ENCODE assay signal across 37 cellular contexts in the genomic region with DNA sequence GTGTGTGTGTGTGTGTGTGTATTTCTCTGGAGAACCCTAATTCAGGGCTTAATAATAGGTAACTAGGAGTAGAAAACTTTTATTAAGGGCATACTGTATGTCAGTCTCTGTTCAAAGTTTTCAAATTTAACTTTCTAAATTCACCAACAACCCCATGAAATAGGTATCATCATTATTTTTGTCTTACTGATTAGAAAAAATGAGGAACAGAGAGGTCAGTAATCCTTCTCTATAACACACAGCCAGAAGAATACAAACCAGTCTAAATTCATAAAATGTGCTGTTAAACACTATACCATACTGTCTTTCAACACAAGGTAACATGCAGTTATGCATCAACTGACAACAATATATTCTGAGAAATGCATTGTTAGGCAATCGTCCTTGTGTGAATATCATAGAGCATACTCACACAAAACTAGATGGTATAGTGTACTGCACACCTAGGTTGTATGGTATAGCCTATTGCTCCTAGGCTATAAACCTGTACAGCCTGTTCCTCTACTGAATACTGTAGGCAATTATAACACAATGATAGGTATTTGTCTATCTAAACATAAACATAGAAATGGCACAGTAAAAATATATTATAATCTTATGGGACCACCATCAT.
"Had no signal": no experiment of that assay in that cellular context is flagged by ENCODE, and none has a peak within 500 bp of the region (broad histone marks: within the 10 kb centered on the region; RNA-seq: fewer than 3 reads in every experiment).

No MANE protein-coding gene starts in this region.

- DNase-seq: activated B cell treated with CpG ODN at 0.5 μM for 24 hours; activated CD4-positive, alpha-beta memory T cell treated with anti-CD3 and anti-CD28 coated beads for 36 hours; activated CD4-positive, alpha-beta T cell treated with anti-CD3 and anti-CD28 coated beads for 36 hours; activated CD4-positive, CD25-positive, alpha-beta regulatory T cell treated with anti-CD3 and anti-CD28 coated beads, Interleukin-2, amount 50 U/mL, for 72 hours; activated CD8-positive, alpha-beta memory T cell treated with anti-CD3 and anti-CD28 coated beads, Interleukin-2, amount 10 ng/mL, durations not matched to agents 7 days and 5 days; activated CD8-positive, alpha-beta memory T cell treated with anti-CD3 and anti-CD28 coated beads, Interleukin-2, amount 50 U/mL, for 4 hours; activated CD8-positive, alpha-beta T cell treated with anti-CD3 and anti-CD28 coated beads, Interleukin-2, amount 10 ng/mL, durations not matched to agents 7 days and 5 days; activated effector memory CD4-positive, alpha-beta T cell treated with anti-CD3 and anti-CD28 coated beads, Interleukin-2, amount 50 U/mL, for 16 hours; activated naive CD4-positive, alpha-beta T cell treated with anti-CD3 and anti-CD28 coated beads for 36 hours; activated naive CD8-positive, alpha-beta T cell treated with anti-CD3 and anti-CD28 coated beads for 36 hours; activated naive CD8-positive, alpha-beta T cell treated with anti-CD3 and anti-CD28 coated beads, Interleukin-2, amount 50 U/mL, for 24 hours; activated T-cell treated with anti-CD3 and anti-CD28 coated beads, Interleukin-2, amount 50 U/mL, for 1 hour; activated T-cell treated with anti-CD3 and anti-CD28 coated beads, Interleukin-2, amount 50 U/mL, for 48 hours; adrenal gland; amygdala; aorta; body of pancreas; central memory CD4-positive, alpha-beta T cell; cerebellar nuclear complex; dorsolateral prefrontal cortex; effector memory CD4-positive, alpha-beta T cell; endodermal cell; esophagus squamous epithelium; foreskin melanocyte; heart right ventricle; T-cell; T-helper 9 cell; WERI-Rb-1 had no signal

- H3K9me3 Mint-ChIP-seq: activated CD4-positive, alpha-beta T cell treated with anti-CD3 and anti-CD28 coated beads, Interleukin-2, amount 10 ng/mL, durations not matched to agents 24 days and 14 days; activated naive CD4-positive, alpha-beta T cell treated with anti-CD3 and anti-CD28 coated beads for 36 hours; activated naive CD4-positive, alpha-beta T cell treated with anti-CD3 and anti-CD28 coated beads, Interleukin-2, amount 50 U/mL, for 24 hours; activated T-helper 1 cell treated with anti-CD3 and anti-CD28 coated beads, Interleukin-12 subunit alpha, Interleukin-12 subunit beta, Interleukin-2, Interleukin-4 antibody, amounts not matched to agents 30 ng/mL and 10 ng/mL and 1 ng/mL, durations not matched to agents 14 hours and 24 hours and 36 hours; activated T-helper 2 cell treated with anti-CD3 and anti-CD28 coated beads, Interferon-gamma antibody, Interleukin-2, Interleukin-4, amounts not matched to agents 10 μg/mL and 5 μg/mL and 100 μg/mL, durations not matched to agents 14 hours and 24 hours and 36 hours; dendritic cell treated with granulocyte-macrophage colony-stimulating factor and Interleukin-4, amounts not matched to agents 40 ng/mL and 50 ng/mL, for 4 days; T-helper 1 cell treated with Interleukin-12 subunit alpha and Interleukin-12 subunit beta and Interleukin-4 antibody, amounts not matched to agents 30 μg/mL and 1 μg/mL, for 36 hours had no signal

- H3K27ac Mint-ChIP-seq: activated B cell treated with CpG ODN at 0.5 μM for 24 hours; activated CD4-positive, alpha-beta memory T cell treated with anti-CD3 and anti-CD28 coated beads for 36 hours; activated CD4-positive, alpha-beta T cell treated with anti-CD3 and anti-CD28 coated beads for 36 hours; activated CD4-positive, alpha-beta T cell treated with anti-CD3 and anti-CD28 coated beads, Interleukin-2, amount 10 ng/mL, durations not matched to agents 24 days and 14 days; activated CD8-positive, alpha-beta memory T cell treated with anti-CD3 and anti-CD28 coated beads, Interleukin-2, amount 10 ng/mL, durations not matched to agents 7 days and 5 days; activated CD8-positive, alpha-beta T cell treated with anti-CD3 and anti-CD28 coated beads, Interleukin-2, amount 10 ng/mL, durations not matched to agents 7 days and 5 days; activated naive CD4-positive, alpha-beta T cell treated with anti-CD3 and anti-CD28 coated beads for 36 hours; activated naive CD4-positive, alpha-beta T cell treated with anti-CD3 and anti-CD28 coated beads, Interleukin-2, amount 50 U/mL, for 24 hours; activated naive CD8-positive, alpha-beta T cell treated with anti-CD3 and anti-CD28 coated beads for 36 hours; activated naive CD8-positive, alpha-beta T cell treated with anti-CD3 and anti-CD28 coated beads, Interleukin-2, amount 50 U/mL, for 24 hours; activated T-helper 1 cell treated with anti-CD3 and anti-CD28 coated beads, Interleukin-12 subunit alpha, Interleukin-12 subunit beta, Interleukin-2, Interleukin-4 antibody, amounts not matched to agents 30 ng/mL and 10 ng/mL and 1 ng/mL, durations not matched to agents 14 hours and 24 hours and 36 hours; activated T-helper 2 cell treated with anti-CD3 and anti-CD28 coated beads, Interferon-gamma antibody, Interleukin-2, Interleukin-4, amounts not matched to agents 10 μg/mL and 5 μg/mL and 100 μg/mL, durations not matched to agents 14 hours and 24 hours and 36 hours; dendritic cell treated with granulocyte-macrophage colony-stimulating factor and Interleukin-4, amounts not matched to agents 40 ng/mL and 50 ng/mL, for 4 days; endodermal cell; T-cell; T-helper 1 cell treated with Interleukin-12 subunit alpha and Interleukin-12 subunit beta and Interleukin-4 antibody, amounts not matched to agents 30 μg/mL and 1 μg/mL, for 36 hours had no signal

- H3K9me3 ChIP-seq: adrenal gland, esophagus squamous epithelium had no signal

- H3K36me3 ChIP-seq: adrenal gland, cardiac muscle cell, esophagus squamous epithelium, gastroesophageal sphincter, heart right ventricle, WERI-Rb-1 had no signal

- H3K4me1 Mint-ChIP-seq: activated B cell treated with CpG ODN at 0.5 μM for 24 hours; activated CD4-positive, alpha-beta T cell treated with anti-CD3 and anti-CD28 coated beads for 36 hours; activated CD4-positive, alpha-beta T cell treated with anti-CD3 and anti-CD28 coated beads, Interleukin-2, amount 10 ng/mL, durations not matched to agents 24 days and 14 days; activated CD8-positive, alpha-beta memory T cell treated with anti-CD3 and anti-CD28 coated beads, Interleukin-2, amount 10 ng/mL, durations not matched to agents 7 days and 5 days; activated naive CD4-positive, alpha-beta T cell treated with anti-CD3 and anti-CD28 coated beads, Interleukin-2, amount 50 U/mL, for 24 hours; activated naive CD8-positive, alpha-beta T cell treated with anti-CD3 and anti-CD28 coated beads for 36 hours; activated naive CD8-positive, alpha-beta T cell treated with anti-CD3 and anti-CD28 coated beads, Interleukin-2, amount 50 U/mL, for 24 hours; T-cell had no signal

- H3K36me3 Mint-ChIP-seq: activated CD4-positive, alpha-beta memory T cell treated with anti-CD3 and anti-CD28 coated beads for 36 hours; activated CD8-positive, alpha-beta memory T cell treated with anti-CD3 and anti-CD28 coated beads, Interleukin-2, amount 10 ng/mL, durations not matched to agents 7 days and 5 days; activated naive CD4-positive, alpha-beta T cell treated with anti-CD3 and anti-CD28 coated beads, Interleukin-2, amount 50 U/mL, for 24 hours; activated naive CD8-positive, alpha-beta T cell treated with anti-CD3 and anti-CD28 coated beads for 36 hours; T-cell had no signal

- H3K4me3 Mint-ChIP-seq: activated B cell treated with CpG ODN at 0.5 μM for 24 hours; activated CD4-positive, alpha-beta memory T cell treated with anti-CD3 and anti-CD28 coated beads for 36 hours; activated CD4-positive, alpha-beta T cell treated with anti-CD3 and anti-CD28 coated beads for 36 hours; activated CD4-positive, alpha-beta T cell treated with anti-CD3 and anti-CD28 coated beads, Interleukin-2, amount 10 ng/mL, durations not matched to agents 24 days and 14 days; activated CD8-positive, alpha-beta memory T cell treated with anti-CD3 and anti-CD28 coated beads, Interleukin-2, amount 10 ng/mL, durations not matched to agents 7 days and 5 days; activated CD8-positive, alpha-beta T cell treated with anti-CD3 and anti-CD28 coated beads, Interleukin-2, amount 10 ng/mL, durations not matched to agents 7 days and 5 days; activated naive CD4-positive, alpha-beta T cell treated with anti-CD3 and anti-CD28 coated beads for 36 hours; activated naive CD4-positive, alpha-beta T cell treated with anti-CD3 and anti-CD28 coated beads, Interleukin-2, amount 50 U/mL, for 24 hours; activated naive CD8-positive, alpha-beta T cell treated with anti-CD3 and anti-CD28 coated beads for 36 hours; activated naive CD8-positive, alpha-beta T cell treated with anti-CD3 and anti-CD28 coated beads, Interleukin-2, amount 50 U/mL, for 24 hours; activated T-helper 1 cell treated with anti-CD3 and anti-CD28 coated beads, Interleukin-12 subunit alpha, Interleukin-12 subunit beta, Interleukin-2, Interleukin-4 antibody, amounts not matched to agents 30 ng/mL and 10 ng/mL and 1 ng/mL, durations not matched to agents 14 hours and 24 hours and 36 hours; dendritic cell treated with granulocyte-macrophage colony-stimulating factor and Interleukin-4, amounts not matched to agents 40 ng/mL and 50 ng/mL, for 4 days; endodermal cell; T-cell; T-helper 1 cell treated with Interleukin-12 subunit alpha and Interleukin-12 subunit beta and Interleukin-4 antibody, amounts not matched to agents 30 μg/mL and 1 μg/mL, for 36 hours had no signal

- ATAC-seq: activated CD4-positive, alpha-beta T cell treated with anti-CD3 and anti-CD28 coated beads for 36 hours; activated CD8-positive, alpha-beta memory T cell treated with anti-CD3 and anti-CD28 coated beads, Interleukin-2, amount 10 ng/mL, durations not matched to agents 7 days and 5 days; activated CD8-positive, alpha-beta T cell treated with anti-CD3 and anti-CD28 coated beads, Interleukin-2, amount 10 ng/mL, durations not matched to agents 7 days and 5 days; activated naive CD8-positive, alpha-beta T cell treated with anti-CD3 and anti-CD28 coated beads, Interleukin-2, amount 50 U/mL, for 24 hours; body of pancreas; gastroesophageal sphincter; heart right ventricle; T-cell had no signal

- H3K4me1 ChIP-seq: adrenal gland, body of pancreas, esophagus squamous epithelium, gastroesophageal sphincter, heart right ventricle had no signal

- H3K4me3 ChIP-seq: adrenal gland, body of pancreas, cardiac muscle cell, coronary artery, dorsolateral prefrontal cortex, esophagus squamous epithelium, gastroesophageal sphincter, heart right ventricle had no signal
